In genomic region chr11:2305862-2306823, GRCh38 we compare ENCODE assay signal across 8 cellular contexts. TPM values are rescaled to one million over a fixed set of nuclear protein-coding genes. Genes with fewer than 3 reads are reported as not detected.
A peak's percentile ranks its signal among the peaks of the same experiment; 100 is the strongest.
DNase-seq lines count a peak whose midpoint lies in the region; ATAC-seq and TF ChIP-seq lines count a peak whose summit lies in the region.

No MANE protein-coding gene starts in this region.

- peak overlapping the region; percentile 71 for H3K4me3 Mint-ChIP-seq in activated CD4-positive, alpha-beta T cell treated with anti-CD3 and anti-CD28 coated beads, Interleukin-2, amount 10 ng/mL, durations not matched to agents 24 days and 14 days
- peak overlapping the region; percentile 49 for H3K4me3 Mint-ChIP-seq in memory B cell
- H3K4me3 Mint-ChIP-seq in type B pancreatic cell = peak overlapping the region; percentile 83

- no peaks in the 10 kb centered on the region for H3K36me3 Mint-ChIP-seq in activated CD4-positive, alpha-beta T cell treated with anti-CD3 and anti-CD28 coated beads, Interleukin-2, amount 10 ng/mL, durations not matched to agents 24 days and 14 days (ENCODE audit: low read depth)
- H3K36me3 Mint-ChIP-seq in memory B cell (no peaks in the 10 kb centered on the region), type B pancreatic cell (no peaks in the 10 kb centered on the region)

- no peaks in the 10 kb centered on the region for H3K9me3 Mint-ChIP-seq in activated CD4-positive, alpha-beta T cell treated with anti-CD3 and anti-CD28 coated beads, Interleukin-2, amount 10 ng/mL, durations not matched to agents 24 days and 14 days
- H3K9me3 Mint-ChIP-seq in memory B cell = no peaks in the 10 kb centered on the region
- no peaks in the 10 kb centered on the region for H3K9me3 Mint-ChIP-seq in type B pancreatic cell

- H3K27ac Mint-ChIP-seq in activated CD4-positive, alpha-beta T cell treated with anti-CD3 and anti-CD28 coated beads, Interleukin-2, amount 10 ng/mL, durations not matched to agents 24 days and 14 days = peak overlapping the region; percentile 82
- H3K27ac Mint-ChIP-seq in memory B cell (peak overlapping the region; percentile 30), type B pancreatic cell (peak overlapping the region; percentile 95)

- no peaks in the 10 kb centered on the region for H3K27me3 Mint-ChIP-seq in activated CD4-positive, alpha-beta T cell treated with anti-CD3 and anti-CD28 coated beads, Interleukin-2, amount 10 ng/mL, durations not matched to agents 24 days and 14 days
- H3K27me3 Mint-ChIP-seq in memory B cell (peaks cover 2% of the 10 kb centered on the region), type B pancreatic cell (no peaks in the 10 kb centered on the region)

- DNase-seq in activated CD4-positive, alpha-beta T cell treated with anti-CD3 and anti-CD28 coated beads, Interleukin-2, amount 10 ng/mL, durations not matched to agents 24 days and 14 days = peak; percentile 74
- DNase-seq in activated CD4-positive, alpha-beta T cell treated with anti-CD3 and anti-CD28 coated beads for 4 hours = no peak
- DNase-seq in cardiac fibroblast (ENCODE audit: low read depth in 2 of 2) = peak; percentile 67 to 96
- no peak for DNase-seq in memory B cell (ENCODE audit: low spot score in 2 of 2)
- peak; percentile 74 for DNase-seq in type B pancreatic cell (ENCODE audit: extremely low spot score, unreplicated experiment)
- no peak for DNase-seq in OCI-M1 (lab: John Stamatoyannopoulos, UW)

- peak overlapping the region in 1 of 2 donors; percentile 5 for H3K4me3 ChIP-seq in cardiac fibroblast (replicated peaks in 1 of 2; ENCODE audit: low read depth in 2 of 2, low read length in 2 of 2)

- H3K4me1 Mint-ChIP-seq in activated CD4-positive, alpha-beta T cell treated with anti-CD3 and anti-CD28 coated beads, Interleukin-2, amount 10 ng/mL, durations not matched to agents 24 days and 14 days = peaks cover 27% of the 10 kb centered on the region
- H3K4me1 Mint-ChIP-seq in memory B cell (peaks cover 17% of the 10 kb centered on the region), type B pancreatic cell (ENCODE audit: unreplicated experiment) (peaks cover 11% of the 10 kb centered on the region)

- intact Hi-C loops in activated CD4-positive, alpha-beta T cell treated with anti-CD3 and anti-CD28 coated beads, Interleukin-2, amount 10 ng/mL, durations not matched to agents 24 days and 14 days (cut with micrococcal nuclease) = loop anchor here (1.0 to 10.0 kb wide), 2 partner anchors 114 to 229 kb away; no protein-coding TSS in a partner anchor

- ATAC-seq in memory B cell (ENCODE audit: low read depth) (no peak), HG02678 (IDR thresholded peaks at IDR 0.05; ENCODE audit: unreplicated experiment) (no peak), HG03354 (IDR thresholded peaks at IDR 0.05; ENCODE audit: poor library complexity, severe bottlenecking, unreplicated experiment) (no peak)

- TF ChIP-seq CTCF in cardiac fibroblast (IDR thresholded peaks at IDR 0.05; ENCODE audit: low read depth, low read length) (no peak), type B pancreatic cell (conservative IDR thresholded peaks at IDR 0.05) (no peak)

RNA-seq across cellular contexts. Expression of gene TSPAN32, which starts 4.3 kb away (rescaled TPM):
- total RNA-seq in activated CD4-positive, alpha-beta T cell treated with anti-CD3 and anti-CD28 coated beads, Interleukin-2, amount 10 ng/mL, durations not matched to agents 24 days and 14 days = 2.4 and 2.6 TPM in 2 replicates
- 2.6 and 7.2 TPM in 2 replicates for total RNA-seq in type B pancreatic cell (ENCODE audit: low replicate concordance)

RNA-seq across cellular contexts. Expression of gene C11orf21, which starts 4.4 kb away (rescaled TPM):
- total RNA-seq in activated CD4-positive, alpha-beta T cell treated with anti-CD3 and anti-CD28 coated beads, Interleukin-2, amount 10 ng/mL, durations not matched to agents 24 days and 14 days = 2.4 and 2.6 TPM in 2 replicates
- 0.51 and 1.2 TPM in 2 replicates for total RNA-seq in type B pancreatic cell (ENCODE audit: low replicate concordance)

RNA-seq across cellular contexts. Expression of gene ASCL2, which starts 35.8 kb away (rescaled TPM):
- 0.62 and 0.96 TPM in 2 replicates for total RNA-seq in activated CD4-positive, alpha-beta T cell treated with anti-CD3 and anti-CD28 coated beads, Interleukin-2, amount 10 ng/mL, durations not matched to agents 24 days and 14 days
- 5.6 and 13.6 TPM in 2 replicates for total RNA-seq in type B pancreatic cell (ENCODE audit: low replicate concordance)

Comparison
In these comparisons a context has a peak if more than half of its experiments do, and no peak if none do; other contexts are left out.
1. DNase-seq: peak in activated CD4-positive, alpha-beta T cell treated with anti-CD3 and anti-CD28 coated beads, Interleukin-2, amount 10 ng/mL, durations not matched to agents 24 days and 14 days (single experiment), cardiac fibroblast (2 of 2) and type B pancreatic cell (single experiment); none in activated CD4-positive, alpha-beta T cell treated with anti-CD3 and anti-CD28 coated beads for 4 hours (0 of 2), memory B cell (0 of 2) and OCI-M1 (single experiment).
2. H3K27ac Mint-ChIP-seq: peak in every context shown above with its lines; median percentile 95 in type B pancreatic cell; 82 in activated CD4-positive, alpha-beta T cell treated with anti-CD3 and anti-CD28 coated beads, Interleukin-2, amount 10 ng/mL, durations not matched to agents 24 days and 14 days; 30 in memory B cell.
3. Peak in every context shown above with its lines, with median percentiles within 50 percentile points of each other: H3K4me3 Mint-ChIP-seq.